ENCODE assay signal across 10 cellular contexts in genomic region chr3:155753038-155753647, GRCh38. TPM values are rescaled to one million over a fixed set of nuclear protein-coding genes. Genes with fewer than 3 reads are reported as not detected.
A peak's percentile ranks its signal among the peaks of the same experiment; 100 is the strongest.
DNase-seq lines count a peak whose midpoint lies in the region; ATAC-seq, FAIRE-seq and TF ChIP-seq lines count a peak whose summit lies in the region.
"Had no signal": no experiment of that assay in that cellular context is flagged by ENCODE, and none has a peak within 500 bp of the region (broad histone marks: within the 10 kb centered on the region; RNA-seq: fewer than 3 reads in every experiment).

No MANE protein-coding gene starts in this region.

- no peak overlapping the region for H3K27ac ChIP-seq in PC-9

- peak; percentile 76 for ATAC-seq in HG03432 (IDR thresholded peaks at IDR 0.05; ENCODE audit: unreplicated experiment)
- ATAC-seq in HG03045 (IDR thresholded peaks at IDR 0.05; ENCODE audit: unreplicated experiment): no peak
- no peak for ATAC-seq in HG02840 (IDR thresholded peaks at IDR 0.05; ENCODE audit: low FRiP score, unreplicated experiment)

- H3K27ac Mint-ChIP-seq in activated CD4-positive, alpha-beta memory T cell treated with anti-CD3 and anti-CD28 coated beads for 36 hours: no peak overlapping the region
- H3K27ac Mint-ChIP-seq: naive B cell; T-helper 1 cell treated with Interleukin-12 subunit alpha and Interleukin-12 subunit beta and Interleukin-4 antibody, amounts not matched to agents 30 μg/mL and 1 μg/mL, for 36 hours had no signal

- no peak overlapping the region for H2AFZ ChIP-seq in PC-9

- H3K4me2 ChIP-seq in PC-9: no peak overlapping the region

- H3K4me3 Mint-ChIP-seq in activated CD4-positive, alpha-beta memory T cell treated with anti-CD3 and anti-CD28 coated beads for 36 hours: no peak overlapping the region
- H3K4me3 Mint-ChIP-seq: T-helper 1 cell treated with Interleukin-12 subunit alpha and Interleukin-12 subunit beta and Interleukin-4 antibody, amounts not matched to agents 30 μg/mL and 1 μg/mL, for 36 hours had no signal

- peak; percentile 76 for TF ChIP-seq CTCF in PC-9 (conservative IDR thresholded peaks at IDR 0.05)
- peak; percentile 35 for TF ChIP-seq CTCF in foreskin fibroblast (IDR thresholded peaks at IDR 0.05; ENCODE audit: low read depth, low read length)

- intact Hi-C loops in PC-9 (cut with micrococcal nuclease; ENCODE audit: unreplicated experiment): loop anchor here (2.0 to 5.0 kb wide), 2 partner anchors 1384 to 1449 kb away; no protein-coding TSS in a partner anchor
- intact Hi-C loops in activated CD4-positive, alpha-beta memory T cell treated with anti-CD3 and anti-CD28 coated beads for 36 hours (cut with micrococcal nuclease): loop anchor here (1.0 kb wide), 1 partner anchor 118 kb away; no protein-coding TSS in a partner anchor

- no peaks in the 10 kb centered on the region for H3K9me3 ChIP-seq in PC-9 (ENCODE audit: insufficient read depth, low read depth)

- H3K4me1 ChIP-seq in PC-9 (replicated peaks; ENCODE audit: insufficient read depth): peaks cover 14% of the 10 kb centered on the region

- H4K20me1 ChIP-seq in PC-9 (ENCODE audit: insufficient read depth): no peaks in the 10 kb centered on the region

- H3K9me2 ChIP-seq in PC-9 (ENCODE audit: insufficient read depth): no peaks in the 10 kb centered on the region

- CTCF ChIA-PET in PC-9 (lab: Charles Lee): interaction anchor here (0.7 kb wide), 1 partner anchor 159 kb away, joined by 3 read pairs; no protein-coding TSS in a partner anchor
- CTCF ChIA-PET in activated CD4-positive, alpha-beta memory T cell treated with anti-CD3 and anti-CD28 coated beads for 36 hours (lab: Charles Lee): no interaction called here

- no peaks in the 10 kb centered on the region for H3K36me3 Mint-ChIP-seq in activated CD4-positive, alpha-beta memory T cell treated with anti-CD3 and anti-CD28 coated beads for 36 hours
- H3K36me3 Mint-ChIP-seq: naive B cell had no signal

- H3K79me2 ChIP-seq in PC-9 (ENCODE audit: low read depth): no peaks in the 10 kb centered on the region

- H3K27me3 Mint-ChIP-seq in activated CD4-positive, alpha-beta memory T cell treated with anti-CD3 and anti-CD28 coated beads for 36 hours: no peaks in the 10 kb centered on the region
- H3K27me3 Mint-ChIP-seq: naive B cell had no signal

- H3K27me3 ChIP-seq in PC-9 (ENCODE audit: insufficient read depth, low read depth): no peaks in the 10 kb centered on the region

- no peak for DNase-seq in PC-9
- peak in 1 of 2 donors; percentile 34 for DNase-seq in foreskin fibroblast
- DNase-seq in COLO668 (lab: John Stamatoyannopoulos, UW; ENCODE audit: unreplicated experiment): no peak
- no peak for DNase-seq in activated CD4-positive, alpha-beta memory T cell treated with anti-CD3 and anti-CD28 coated beads for 36 hours
- DNase-seq: naive B cell had no signal

- FAIRE-seq in G401.6 (lab: Jason Lieb, UNC): peak; percentile 93

- H3F3A ChIP-seq in PC-9 (ENCODE audit: insufficient read depth, low read depth): peaks cover 11% of the 10 kb centered on the region; the same call in 1 of the 2 replicates

- no peaks in the 10 kb centered on the region for H3K36me3 ChIP-seq in PC-9 (ENCODE audit: low read depth)

- no TSS peak for BruUV-seq in PC-9 (replicated peaks; lab: Mats Ljungman, UMichigan)

- POLR2A ChIA-PET in PC-9 (lab: Charles Lee; ENCODE audit: unreplicated experiment): no interaction called here
- POLR2A ChIA-PET in activated CD4-positive, alpha-beta memory T cell treated with anti-CD3 and anti-CD28 coated beads for 36 hours (lab: Charles Lee): no interaction called here

- no peak overlapping the region for H3K4me3 ChIP-seq in PC-9
- no peak overlapping the region for H3K4me3 ChIP-seq in foreskin fibroblast (ENCODE audit: low read depth in 1 of 2, low read length in 2 of 2)

- no peaks in the 10 kb centered on the region for H3K9me3 Mint-ChIP-seq in activated CD4-positive, alpha-beta memory T cell treated with anti-CD3 and anti-CD28 coated beads for 36 hours
- H3K9me3 Mint-ChIP-seq: naive B cell; T-helper 1 cell treated with Interleukin-12 subunit alpha and Interleukin-12 subunit beta and Interleukin-4 antibody, amounts not matched to agents 30 μg/mL and 1 μg/mL, for 36 hours had no signal

- no peaks in the 10 kb centered on the region for H3K4me1 Mint-ChIP-seq in activated CD4-positive, alpha-beta memory T cell treated with anti-CD3 and anti-CD28 coated beads for 36 hours (ENCODE audit: low read depth)
- H3K4me1 Mint-ChIP-seq: naive B cell had no signal

RNA-seq across cellular contexts. Expression of gene PLCH1, which starts 8.3 kb away (rescaled TPM):
- 0.73 and 1.4 TPM in 2 replicates for total RNA-seq in PC-9 (2021)
- total RNA-seq in activated CD4-positive, alpha-beta memory T cell treated with anti-CD3 and anti-CD28 coated beads for 36 hours: under 1 TPM; 0.10 to 0.12 TPM

RNA-seq across cellular contexts. Expression of gene C3orf33, which starts 52.9 kb away (rescaled TPM):
- total RNA-seq in PC-9 (2021): 1.1 and 2.3 TPM in 2 replicates
- total RNA-seq in activated CD4-positive, alpha-beta memory T cell treated with anti-CD3 and anti-CD28 coated beads for 36 hours: 1 to 10 TPM; 1.6 to 2.5 TPM
